ENCODE assay signal across 27 cellular contexts in the genomic region with DNA sequence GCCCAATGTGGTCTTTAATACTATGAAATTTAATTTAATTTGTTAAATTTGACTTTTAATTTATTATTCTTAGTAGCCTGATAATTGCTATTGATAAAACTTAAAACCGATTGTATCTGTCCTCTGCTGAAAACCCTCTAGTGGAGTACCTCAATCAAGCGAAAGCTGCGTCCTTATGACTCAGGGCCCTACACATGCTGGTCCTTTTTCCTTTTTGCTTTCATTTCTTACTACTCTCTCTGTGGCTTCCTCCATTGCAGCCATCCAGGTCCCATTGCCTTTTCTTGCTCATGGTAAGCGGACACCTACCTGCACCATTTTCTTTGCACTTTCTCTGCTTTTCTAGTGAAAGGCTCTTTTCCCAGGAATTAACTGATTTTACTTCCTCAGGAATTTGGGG.
"Had no signal": no experiment of that assay in that cellular context is flagged by ENCODE, and none has a peak within 500 bp of the region (broad histone marks: within the 10 kb centered on the region; RNA-seq: fewer than 3 reads in every experiment).

No MANE protein-coding gene starts in this region.

- ATAC-seq: natural killer cell, pancreas, right cardiac atrium, sciatic nerve had no signal

- H3K4me1 ChIP-seq: left ventricle myocardium inferior, pancreas, prostate gland, suprapubic skin, tibial artery, uterus had no signal

- H3K9me3 ChIP-seq: left ventricle myocardium inferior, pancreas, prostate gland, suprapubic skin, thoracic aorta, tibial artery, uterus had no signal

- H3K4me3 ChIP-seq: left ventricle myocardium inferior, lung, pancreas, prostate gland, skin epidermis, suprapubic skin, thoracic aorta, tibial artery, uterus had no signal

- H3K27ac ChIP-seq: left ventricle myocardium inferior, pancreas, prostate gland, skin epidermis, suprapubic skin, thoracic aorta, tibial artery, uterus had no signal

- H3K27me3 Mint-ChIP-seq: stimulated activated naive CD8-positive, alpha-beta T cell treated with anti-CD3 and anti-CD28 coated beads, Interleukin-15, Interleukin-2, amounts not matched to agents 100 ng/mL and 50 ng/mL, for 24 hours; type B pancreatic cell had no signal

- H3K4me1 Mint-ChIP-seq: naive B cell, natural killer cell had no signal

- H3K4me3 Mint-ChIP-seq: mesothelial cell of epicardium; naive B cell; natural killer cell; nephron progenitor cell; stimulated activated naive CD8-positive, alpha-beta T cell treated with anti-CD3 and anti-CD28 coated beads, Interleukin-15, Interleukin-2, amounts not matched to agents 100 ng/mL and 50 ng/mL, for 24 hours; type B pancreatic cell had no signal

- DNase-seq: islet precursor cell; left ventricle myocardium inferior; mesendoderm; naive B cell; natural killer cell; nephron progenitor cell; nucleus accumbens; pancreas; posterior cingulate gyrus; retina; right cardiac atrium; stimulated activated CD4-positive, alpha-beta T cell treated with anti-CD3 and anti-CD28 coated beads, Interleukin-12 subunit alpha, Interleukin-12 subunit beta, amount 100 ng/mL, for 4 hours; stimulated activated CD4-positive, alpha-beta T cell treated with anti-CD3 and anti-CD28 coated beads, Interleukin-15, amount 100 ng/mL, for 24 hours; stimulated activated CD4-positive, alpha-beta T cell treated with anti-CD3 and anti-CD28 coated beads, Interleukin-2, amount 100 ng/mL, for 24 hours; stimulated activated CD4-positive, alpha-beta T cell treated with anti-CD3 and anti-CD28 coated beads, Interleukin-4, amount 100 ng/mL, for 1 hour; stimulated activated naive CD4-positive, alpha-beta T cell; tibial artery; uterus had no signal

- H3K9me3 Mint-ChIP-seq: type B pancreatic cell had no signal

- H3K36me3 ChIP-seq: left ventricle myocardium inferior, pancreas, prostate gland, suprapubic skin, thoracic aorta, tibial artery, uterus had no signal

- H3K27ac Mint-ChIP-seq: mesothelial cell of epicardium; naive B cell; natural killer cell; nephron progenitor cell; stimulated activated naive CD8-positive, alpha-beta T cell treated with anti-CD3 and anti-CD28 coated beads, Interleukin-15, Interleukin-2, amounts not matched to agents 100 ng/mL and 50 ng/mL, for 24 hours; type B pancreatic cell had no signal

- H3K36me3 Mint-ChIP-seq: naive B cell, natural killer cell, type B pancreatic cell had no signal

- H3K27me3 ChIP-seq: suprapubic skin, tibial artery, uterus had no signal
